In genomic region chr14:92798811-92799210, GRCh38 we compare ENCODE assay signal across 1 cellular context.
TF ChIP-seq lines count a peak whose summit lies in the region.

No MANE protein-coding gene starts in this region.

TF ChIP-seq in HepG2, 621 proteins besides CTCF, POLR2A, EP300 and RAD21 (continued from another document):
- TF ChIP-seq REST (IDR thresholded peaks at IDR 0.05; ENCODE audit: borderline replicate concordance in 1 of 2, low read depth in 1 of 2, low read length in 2 of 2) (no peak), ZNF563 (CRISPR knock-in tag; IDR thresholded peaks at IDR 0.05) (no peak), ZNF205 (CRISPR knock-in tag; IDR thresholded peaks at IDR 0.05) (no peak), ARID4A (CRISPR knock-in tag; IDR thresholded peaks at IDR 0.05; ENCODE audit: borderline replicate concordance) (no peak), ZBTB38 (CRISPR knock-in tag; IDR thresholded peaks at IDR 0.05) (peak; percentile 26), KDM5A (IDR thresholded peaks at IDR 0.05; ENCODE audit: borderline replicate concordance, low read length) (no peak), MYPOP (CRISPR knock-in tag; IDR thresholded peaks at IDR 0.05) (no peak), PHF8 (CRISPR knock-in tag; IDR thresholded peaks at IDR 0.05) (no peak)
